In the genomic region with DNA sequence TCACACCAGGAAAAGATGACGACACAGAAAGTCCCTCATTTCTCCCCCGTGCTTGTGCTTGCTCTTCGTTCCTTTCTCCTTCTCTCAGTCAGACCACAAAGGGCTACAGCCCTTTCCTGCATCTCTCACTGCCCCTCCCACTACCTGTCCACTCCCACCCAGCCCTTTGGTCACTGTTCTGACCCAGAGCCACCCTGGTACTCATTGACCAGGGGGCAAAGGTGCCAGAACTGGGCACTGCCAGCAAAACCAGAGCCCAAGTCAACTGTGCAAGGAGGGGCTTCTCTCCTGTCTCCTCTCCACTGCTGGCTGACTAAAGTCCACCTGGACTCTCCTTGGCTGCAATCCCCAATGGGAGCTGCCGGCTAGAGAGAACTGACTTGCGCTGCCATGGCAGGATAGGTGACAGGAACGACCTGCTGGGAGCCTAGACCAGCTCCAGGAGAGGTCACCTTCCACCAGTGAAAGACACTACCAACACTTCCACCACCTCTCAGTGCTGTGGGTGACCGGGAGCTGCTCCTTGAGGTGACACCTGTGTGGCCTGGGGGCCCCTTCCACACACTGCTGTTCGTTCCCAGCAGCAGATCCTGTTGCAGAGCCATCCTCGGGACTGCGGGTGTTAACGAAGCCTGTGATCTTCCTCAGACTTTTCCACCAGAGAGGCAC, we compare ENCODE assay signal across 22 cellular contexts. TPM values are rescaled to one million over a fixed set of nuclear protein-coding genes. Genes with fewer than 3 reads are reported as not detected.
"Had no signal": no experiment of that assay in that cellular context is flagged by ENCODE, and none has a peak within 500 bp of the region (broad histone marks: within the 10 kb centered on the region; RNA-seq: fewer than 3 reads in every experiment).

No MANE protein-coding gene starts in this region.

- H3K36me3 ChIP-seq: gastroesophageal sphincter, heart right ventricle, left lung, neutrophil, SJSA1 had no signal

- H3K9me3 Mint-ChIP-seq: activated CD4-positive, alpha-beta T cell treated with anti-CD3 and anti-CD28 coated beads, Interleukin-2, amount 10 ng/mL, durations not matched to agents 24 days and 14 days; dendritic cell treated with granulocyte-macrophage colony-stimulating factor and Interleukin-4, amounts not matched to agents 40 ng/mL and 50 ng/mL, for 4 days; type B pancreatic cell had no signal

- H3K9me3 ChIP-seq: gastroesophageal sphincter, heart right ventricle, left lung, neutrophil, SJSA1 had no signal

- H3K27ac Mint-ChIP-seq: activated CD4-positive, alpha-beta T cell treated with anti-CD3 and anti-CD28 coated beads, Interleukin-2, amount 10 ng/mL, durations not matched to agents 24 days and 14 days; activated naive CD8-positive, alpha-beta T cell; dendritic cell treated with granulocyte-macrophage colony-stimulating factor and Interleukin-4, amounts not matched to agents 40 ng/mL and 50 ng/mL, for 4 days; memory B cell; type B pancreatic cell; WTC11 had no signal

- H3K27me3 Mint-ChIP-seq: activated naive CD8-positive, alpha-beta T cell had no signal

- H3K27ac ChIP-seq: gastroesophageal sphincter, heart right ventricle, left lung, neutrophil, SJSA1 had no signal

- H3K4me1 Mint-ChIP-seq: activated CD4-positive, alpha-beta T cell treated with anti-CD3 and anti-CD28 coated beads, Interleukin-2, amount 10 ng/mL, durations not matched to agents 24 days and 14 days had no signal

- H3K4me3 ChIP-seq: gastroesophageal sphincter, heart right ventricle, left lung, SJSA1 had no signal

- H3K27me3 ChIP-seq: left lung, neutrophil, SJSA1 had no signal

- H3K36me3 Mint-ChIP-seq: activated naive CD8-positive, alpha-beta T cell; memory B cell; type B pancreatic cell; WTC11 had no signal

- ATAC-seq: heart right ventricle, left lung, WTC11 had no signal

- H3K4me1 ChIP-seq: gastroesophageal sphincter, heart right ventricle, SJSA1 had no signal

- DNase-seq: activated CD4-positive, alpha-beta T cell treated with anti-CD3 and anti-CD28 coated beads, Interleukin-2, amount 10 ng/mL, durations not matched to agents 24 days and 14 days; activated CD8-positive, alpha-beta memory T cell treated with anti-CD3 and anti-CD28 coated beads for 24 hours; activated gamma-delta T cell treated with Interleukin-2 at 50 U/mL for 16 hours; amniotic stem cell; cerebellar nuclear complex; heart right ventricle; left lung; retina; stimulated activated CD4-positive, alpha-beta T cell treated with anti-CD3 and anti-CD28 coated beads, Interleukin-15, amount 100 ng/mL, for 24 hours; stimulated activated CD4-positive, alpha-beta T cell treated with anti-CD3 and anti-CD28 coated beads, Interleukin-4, amount 100 ng/mL, for 1 hour; stimulated activated naive CD4-positive, alpha-beta T cell; substantia nigra; T-helper 2 cell had no signal

- H3K4me3 Mint-ChIP-seq: activated CD4-positive, alpha-beta T cell treated with anti-CD3 and anti-CD28 coated beads, Interleukin-2, amount 10 ng/mL, durations not matched to agents 24 days and 14 days; activated naive CD8-positive, alpha-beta T cell; dendritic cell treated with granulocyte-macrophage colony-stimulating factor and Interleukin-4, amounts not matched to agents 40 ng/mL and 50 ng/mL, for 4 days; memory B cell; type B pancreatic cell; WTC11 had no signal

RNA-seq across cellular contexts. Expression of gene KCNK17, which starts 32.8 kb away (rescaled TPM):
- total RNA-seq: activated CD4-positive, alpha-beta T cell treated with anti-CD3 and anti-CD28 coated beads, Interleukin-2, amount 10 ng/mL, durations not matched to agents 24 days and 14 days; SJSA1 had no signal

RNA-seq across cellular contexts. Expression of gene KCNK16, which starts 41.1 kb away (rescaled TPM):
- total RNA-seq: activated CD4-positive, alpha-beta T cell treated with anti-CD3 and anti-CD28 coated beads, Interleukin-2, amount 10 ng/mL, durations not matched to agents 24 days and 14 days; gastroesophageal sphincter; heart right ventricle; left lung; SJSA1; WTC11 had no signal
- polyA plus RNA-seq: esophagus, heart right ventricle had no signal

RNA-seq across cellular contexts. Expression of gene KCNK5, which starts 52.2 kb away (rescaled TPM):
- total RNA-seq: SJSA1 had no signal
